Comparison of ENCODE assay signal across 11 cellular contexts in the genomic region with DNA sequence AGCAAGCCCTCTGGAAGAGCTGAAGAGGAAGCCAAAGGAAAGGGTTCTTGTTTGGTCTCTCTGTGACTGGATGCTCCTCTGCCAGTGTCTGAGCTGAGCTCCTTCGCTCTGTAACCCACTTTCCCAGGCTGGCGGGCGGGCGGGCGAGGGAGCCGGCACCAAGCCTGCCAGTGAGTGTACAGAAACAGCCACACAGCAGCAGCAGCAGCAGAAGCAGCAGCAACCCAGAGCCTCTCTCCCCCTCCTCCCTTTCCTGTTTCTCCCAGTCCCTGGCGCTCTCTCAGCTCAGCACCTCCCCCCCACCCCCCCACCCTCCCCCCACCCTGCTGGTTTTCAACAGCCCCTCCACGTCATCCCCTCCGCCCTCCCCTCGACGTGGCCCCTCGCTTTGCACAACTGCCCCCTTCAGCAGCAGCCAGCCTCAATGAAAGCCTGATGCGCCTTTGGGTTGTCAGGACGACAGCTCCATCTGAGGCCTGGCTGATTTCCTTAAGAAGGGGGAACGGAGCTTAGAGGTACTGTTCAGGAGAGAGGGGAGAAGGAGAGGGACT. TPM values are rescaled to one million over a fixed set of nuclear protein-coding genes. Genes with fewer than 3 reads are reported as not detected.
A peak's percentile ranks its signal among the peaks of the same experiment; 100 is the strongest.
DNase-seq lines count a peak whose midpoint lies in the region; ATAC-seq, FAIRE-seq and TF ChIP-seq lines count a peak whose summit lies in the region.
"Had no signal": no experiment of that assay in that cellular context is flagged by ENCODE, and none has a peak within 500 bp of the region (broad histone marks: within the 10 kb centered on the region; RNA-seq: fewer than 3 reads in every experiment).

A gene (minus strand): TSS at position 197 of the 551 bp plus-strand sequence.

- POLR2A ChIA-PET in AG04449 (lab: Yijun Ruan, JAX): no interaction called here

- CTCF ChIA-PET in AG04449 (lab: Yijun Ruan, JAX): no interaction called here

- H3K36me3 Mint-ChIP-seq in endothelial cell (ENCODE audit: low read depth, unreplicated experiment): no peaks in the 10 kb centered on the region
- no peaks in the 10 kb centered on the region for H3K36me3 Mint-ChIP-seq in CD14-positive monocyte
- H3K36me3 Mint-ChIP-seq: CD4-positive, CD25-positive, alpha-beta regulatory T cell had no signal

- no peaks in the 10 kb centered on the region for H3K9me3 Mint-ChIP-seq in endothelial cell (ENCODE audit: unreplicated experiment)
- peaks cover 0 to 6% (median 2%) of the 10 kb centered on the region in 7 donors for H3K9me3 Mint-ChIP-seq in CD14-positive monocyte

- FAIRE-seq in RCC 7860 (lab: Jason Lieb, UNC): no peak

- peak within 1 kb of the TSS; percentile 64 for H3K4me3 ChIP-seq in AG04449 (ENCODE audit: low read depth, low read length)
- H3K4me3 ChIP-seq in psoas muscle: no peak within 1 kb of the TSS

- H3K27me3 Mint-ChIP-seq in endothelial cell (ENCODE audit: unreplicated experiment): peaks cover 10% of the 10 kb centered on the region
- peaks cover 9 to 15% (median 14%) of the 10 kb centered on the region in 3 donors for H3K27me3 Mint-ChIP-seq in CD14-positive monocyte (ENCODE audit: low read depth in 3 of 3)
- H3K27me3 Mint-ChIP-seq: CD4-positive, CD25-positive, alpha-beta regulatory T cell had no signal

- no peak within 1 kb of the TSS for H3K27ac Mint-ChIP-seq in endothelial cell (ENCODE audit: unreplicated experiment)
- no peak within 1 kb of the TSS for H3K27ac Mint-ChIP-seq in CD14-positive monocyte
- H3K27ac Mint-ChIP-seq: CD4-positive, CD25-positive, alpha-beta regulatory T cell; IgD-negative memory B cell had no signal

- TF ChIP-seq CTCF in AG04449 (IDR thresholded peaks at IDR 0.05; ENCODE audit: insufficient read depth, low read length, missing control alignments): no peak
- no peak for TF ChIP-seq CTCF in endothelial cell (IDR thresholded peaks at IDR 0.05; ENCODE audit: unreplicated experiment)
- no peak for TF ChIP-seq CTCF in CD14-positive monocyte (IDR thresholded peaks at IDR 0.05)
- TF ChIP-seq CTCF in psoas muscle (IDR thresholded peaks at IDR 0.05): no peak

- no peaks in the 10 kb centered on the region for H3K9me3 ChIP-seq in psoas muscle

- no peak within 1 kb of the TSS for H3K27ac ChIP-seq in psoas muscle

- DNase-seq in AG04449 (ENCODE audit: low read depth, low spot score) (no peak), NCI-H2171 treated with DMSO at 0.1 percent for 48 hours (lab: John Stamatoyannopoulos, UW) (peak; percentile 81), endothelial cell (ENCODE audit: low spot score) (peak; percentile 47), mucosa of gallbladder (ENCODE audit: low spot score) (no peak), CD14-positive monocyte (ENCODE audit: low spot score) (no peak), psoas muscle (no peak), RCC 7860 (ENCODE audit: low spot score) (no peak)
- no peak for DNase-seq in activated CD4-positive, alpha-beta T cell treated with anti-CD3 and anti-CD28 coated beads for 4 hours
- DNase-seq: activated naive CD4-positive, alpha-beta T cell; CD4-positive, CD25-positive, alpha-beta regulatory T cell had no signal

- H3K27me3 ChIP-seq in psoas muscle (ENCODE audit: insufficient read depth in 3 of 3, low read length in 2 of 3): peaks cover 0 to 16% (median 4%) of the 10 kb centered on the region in 3 donors

- WGBS in psoas muscle, 3 donors: 3 to 5% (median 3%) methylated on average over 14 to 15 of the region's 15 CpGs

- H3K36me3 ChIP-seq in psoas muscle (ENCODE audit: insufficient read depth in 1 of 2, low read depth in 1 of 2): no peaks in the 10 kb centered on the region

- ATAC-seq in psoas muscle: no peak

- H3K4me3 Mint-ChIP-seq in endothelial cell (ENCODE audit: unreplicated experiment): peak within 1 kb of the TSS; percentile 87
- peak within 1 kb of the TSS in 1 of 2 donors; percentile 10 for H3K4me3 Mint-ChIP-seq in CD14-positive monocyte
- H3K4me3 Mint-ChIP-seq: CD4-positive, CD25-positive, alpha-beta regulatory T cell had no signal

- H3K4me1 Mint-ChIP-seq in endothelial cell (ENCODE audit: unreplicated experiment) (peaks cover 9% of the 10 kb centered on the region), CD14-positive monocyte (no peaks in the 10 kb centered on the region)
- H3K4me1 Mint-ChIP-seq: CD4-positive, CD25-positive, alpha-beta regulatory T cell; IgD-negative memory B cell had no signal

- no peaks in the 10 kb centered on the region for H3K4me1 ChIP-seq in psoas muscle

- intact Hi-C loops in CD14-positive monocyte (cut with micrococcal nuclease): no loop called here
- intact Hi-C loops in psoas muscle (cut with DNase I): no loop called here

RNA-seq across cellular contexts. Expression of the gene that starts here (rescaled TPM):
- total RNA-seq in endothelial cell (ENCODE audit: unreplicated experiment) (6.1 TPM), mucosa of gallbladder (11.4 TPM), psoas muscle (under 1 TPM in 1 of 4 donors, not detected in 3; 0.17 TPM)
- polyA plus RNA-seq in CD14-positive monocyte (not detected), psoas muscle (under 1 TPM in 2 of 3 donors, not detected in 1; 0.01 to 0.04 TPM)
- total RNA-seq: CD4-positive, CD25-positive, alpha-beta regulatory T cell had no signal
- polyA plus RNA-seq: CD4-positive, CD25-positive, alpha-beta regulatory T cell had no signal

Comparison
In these comparisons a context has a peak if more than half of its experiments do, and no peak if none do; other contexts are left out.
1. DNase-seq: peak in NCI-H2171 treated with DMSO at 0.1 percent for 48 hours (single experiment) and endothelial cell (single experiment); none in AG04449 (single experiment), mucosa of gallbladder (single experiment), activated CD4-positive, alpha-beta T cell treated with anti-CD3 and anti-CD28 coated beads for 4 hours (0 of 2), CD14-positive monocyte (single experiment), psoas muscle (0 of 2) and RCC 7860 (single experiment).